In the genomic region with DNA sequence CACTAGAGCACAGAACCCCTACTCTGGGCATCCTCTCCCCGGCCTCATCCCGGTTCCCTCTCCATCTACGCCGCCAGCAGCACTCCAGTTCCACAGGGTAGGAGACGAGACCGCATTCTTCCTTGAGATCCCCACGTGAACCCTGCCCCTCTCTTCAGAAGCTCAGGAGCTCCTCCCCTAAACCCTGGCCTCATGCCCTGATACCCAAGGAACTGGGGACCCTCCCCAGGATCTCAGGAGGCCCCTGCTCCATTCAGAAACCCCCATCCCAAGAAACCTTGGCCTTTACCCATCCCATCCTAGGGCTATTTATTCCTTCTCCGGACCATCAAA, we compare ENCODE assay signal across 6 cellular contexts. TPM values are rescaled to one million over a fixed set of nuclear protein-coding genes. Genes with fewer than 3 reads are reported as not detected.
DNase-seq lines count a peak whose midpoint lies in the region; ATAC-seq and TF ChIP-seq lines count a peak whose summit lies in the region.

No MANE protein-coding gene starts in this region.

- H2BK5ac ChIP-seq in IMR-90 (ENCODE audit: low read depth, low read length, poor library complexity, severe bottlenecking) = no peak overlapping the region

- H3K36me3 ChIP-seq in IMR-90 (ENCODE audit: control insufficient read depth, insufficient read depth, low read length) = peaks cover 5% of the 10 kb centered on the region; the same call in 1 of the 2 replicates
- H3K36me3 ChIP-seq in sigmoid colon = peaks cover 0 to 9% (median 0%) of the 10 kb centered on the region in 4 donors

- TF ChIP-seq CTCF in IMR-90 (conservative IDR thresholded peaks at IDR 0.05; ENCODE audit: low read depth, low read length) (no peak), sigmoid colon (IDR thresholded peaks at IDR 0.05) (no peak)

- ATAC-seq in IMR-90 (ENCODE audit: low read depth) (no peak), HG03175 (IDR thresholded peaks at IDR 0.05; ENCODE audit: unreplicated experiment) (no peak)
- no peak for ATAC-seq in central memory CD8-positive, alpha-beta T cell (replicated peaks; ENCODE audit: extremely low read depth, poor library complexity, severe bottlenecking)

- H3K27ac Mint-ChIP-seq in central memory CD8-positive, alpha-beta T cell (ENCODE audit: low read depth) = peak overlapping the region; percentile 38

- H3K79me1 ChIP-seq in IMR-90 (ENCODE audit: low read depth in 1 of 2, low read length in 2 of 2) = peaks cover 5 to 22% of the 10 kb centered on the region in 2 experiments; a peak in 2 of 4 replicates

- CTCF ChIA-PET in IMR-90 (lab: Yijun Ruan, JAX) = no interaction called here

- no peak overlapping the region for H3K23ac ChIP-seq in IMR-90 (ENCODE audit: low read depth, low read length)

- no CpG with 5 or more reads among the region's 8 CpGs for WGBS in IMR-90 (ENCODE audit: extremely low coverage in 2 of 2, insufficient read length in 1 of 2), 2 experiments
- 6 to 19% methylated on average over 8 of the region's 8 CpGs for WGBS in sigmoid colon, 2 donors

- POLR2A ChIA-PET in IMR-90 (lab: Charles Lee; ENCODE audit: unreplicated experiment) = no interaction called here

- H3K4me1 ChIP-seq in IMR-90 (ENCODE audit: control insufficient read depth, insufficient read depth, low read length) = peaks cover 3% of the 10 kb centered on the region
- peaks cover 0 to 23% (median 14%) of the 10 kb centered on the region in 4 donors for H3K4me1 ChIP-seq in sigmoid colon

- H3K4me3 ChIP-seq in IMR-90 (ENCODE audit: insufficient read depth, low read depth, low read length) = peak overlapping the region; percentile 32
- peak overlapping the region; percentile 33 to 60 (median 56) for H3K4me3 ChIP-seq in sigmoid colon

- no peak overlapping the region for H3K27ac ChIP-seq in IMR-90 (ENCODE audit: insufficient read depth, low read length)
- peak overlapping the region; percentile 80 to 88 (median 83) for H3K27ac ChIP-seq in sigmoid colon

- no peak for DNase-seq in IMR-90
- DNase-seq in central memory CD8-positive, alpha-beta T cell (ENCODE audit: low spot score in 2 of 2) = no peak
- DNase-seq in sigmoid colon = no peak
- no peak for DNase-seq in ecto neural progenitor cell (ENCODE audit: low spot score)
- no peak for DNase-seq in NCI-H1417 treated with DMSO at 0.1 percent for 48 hours (lab: John Stamatoyannopoulos, UW)

- BruUV-seq in IMR-90 (replicated peaks; lab: Mats Ljungman, UMichigan) = no TSS peak

- H3K56ac ChIP-seq in IMR-90 (ENCODE audit: extremely low read depth, insufficient read depth, low read length) = no peak overlapping the region

- peak overlapping the region; percentile 88 for H2AK9ac ChIP-seq in IMR-90 (replicated peaks; ENCODE audit: low read depth, low read length, poor library complexity)

- H2BK20ac ChIP-seq in IMR-90 (ENCODE audit: low read depth, low read length) = no peak overlapping the region

- TF ChIP-seq POLR2A in IMR-90 (IDR thresholded peaks at IDR 0.05; ENCODE audit: low read depth, low read length) (no peak), sigmoid colon (IDR thresholded peaks at IDR 0.05) (no peak)

- no peak overlapping the region for H3K18ac ChIP-seq in IMR-90 (ENCODE audit: low read depth, low read length)

- H3K4me3 Mint-ChIP-seq in central memory CD8-positive, alpha-beta T cell = peak overlapping the region; percentile 78

- dilution Hi-C loops in IMR-90 (cut with HindIII; ENCODE audit: low sequenced_read_pairs, unreplicated experiment) = no loop called here

- H3K27me3 Mint-ChIP-seq in central memory CD8-positive, alpha-beta T cell = no peaks in the 10 kb centered on the region

- H3K27me3 ChIP-seq in IMR-90 (ENCODE audit: control insufficient read depth, insufficient read depth, low read length) (no peaks in the 10 kb centered on the region), sigmoid colon (no peaks in the 10 kb centered on the region)

- intact Hi-C loops in IMR-90 (cut with micrococcal nuclease) (no loop called here), sigmoid colon (cut with DNase I) (no loop called here)

- H3K4ac ChIP-seq in IMR-90 (ENCODE audit: low read depth, low read length) = peak overlapping the region; percentile 35; the same call in 1 of the 2 replicates

- H3K14ac ChIP-seq in IMR-90 (replicated peaks; ENCODE audit: low read depth, low read length) = no peak overlapping the region; the same call in 1 of the 2 replicates

- no peaks in the 10 kb centered on the region for H4K20me1 ChIP-seq in IMR-90 (ENCODE audit: insufficient read depth, low read length)

- H2BK15ac ChIP-seq in IMR-90 (ENCODE audit: low read depth, low read length) = no peak overlapping the region

- H3K9me3 Mint-ChIP-seq in central memory CD8-positive, alpha-beta T cell = no peaks in the 10 kb centered on the region

- H2AK5ac ChIP-seq in IMR-90 (ENCODE audit: low read depth, low read length) = no peak overlapping the region

- peaks cover 14% of the 10 kb centered on the region for H3K36me3 Mint-ChIP-seq in central memory CD8-positive, alpha-beta T cell (ENCODE audit: insufficient read depth)

- H3K9ac ChIP-seq in IMR-90 (ENCODE audit: low read depth, low read length) = no peak overlapping the region

- peaks cover 19% of the 10 kb centered on the region for H3K4me1 Mint-ChIP-seq in central memory CD8-positive, alpha-beta T cell

- in situ Hi-C loops in IMR-90 (cut with MboI; ENCODE audit: low sequenced_read_pairs) = no loop called here

- no peak overlapping the region for H4K5ac ChIP-seq in IMR-90 (ENCODE audit: low read depth, low read length)

- H4K8ac ChIP-seq in IMR-90 (ENCODE audit: low read depth in 2 of 2, low read length in 2 of 2) = peak overlapping the region; percentile 34 to 61; a peak in 1 of 4 replicates

- H3K9me1 ChIP-seq in IMR-90 (ENCODE audit: insufficient read depth, low read length) = peaks cover 3% of the 10 kb centered on the region; the same call in 1 of the 2 replicates

- no peak overlapping the region for H2AFZ ChIP-seq in IMR-90 (replicated peaks; ENCODE audit: low read length, poor library complexity)

- H3K9me3 ChIP-seq in IMR-90 (ENCODE audit: control insufficient read depth, insufficient read depth, low read length) (no peaks in the 10 kb centered on the region), sigmoid colon (no peaks in the 10 kb centered on the region)

- no peak for TF ChIP-seq RAD21 in IMR-90 (IDR thresholded peaks at IDR 0.05; ENCODE audit: low read length)

- no peak overlapping the region for H2BK120ac ChIP-seq in IMR-90 (ENCODE audit: low read depth, low read length)

- H3K4me2 ChIP-seq in IMR-90 (ENCODE audit: low read depth, low read length) = peak overlapping the region; percentile 60

- H4K91ac ChIP-seq in IMR-90 (ENCODE audit: insufficient read depth, low read depth, low read length) = no peak overlapping the region

- no peak for TF ChIP-seq EP300 in sigmoid colon (IDR thresholded peaks at IDR 0.05)

TF ChIP-seq in IMR-90, 13 proteins besides CTCF, POLR2A, EP300 and RAD21:
- TF ChIP-seq FOS (IDR thresholded peaks at IDR 0.05; ENCODE audit: low read depth, low read length) (no peak), SMC3 (IDR thresholded peaks at IDR 0.05; ENCODE audit: low read depth, low read length) (no peak), BHLHE40 (IDR thresholded peaks at IDR 0.05; ENCODE audit: low read depth, low read length) (no peak), CEBPB (IDR thresholded peaks at IDR 0.05; ENCODE audit: low read depth, low read length) (no peak), MXI1 (IDR thresholded peaks at IDR 0.05; ENCODE audit: borderline replicate concordance, low read depth, low read length) (no peak), NFE2L2 (IDR thresholded peaks at IDR 0.05; ENCODE audit: low read depth, low read length) (no peak)

RNA-seq across cellular contexts. Expression of a gene that starts 1.1 kb away (rescaled TPM):
- total RNA-seq in IMR-90 (2012; rRNA removed) = 3.1 and 3.4 TPM in 2 replicates
- polyA plus RNA-seq in IMR-90 (2012; rRNA removed) = 6.4 and 6.8 TPM in 2 replicates
- 4.0 and 7.7 TPM in 2 replicates for polyA plus RNA-seq in IMR-90 (2012; cell fraction: cytosol; rRNA removed)
- 21.5 and 50.0 TPM in 2 replicates for polyA plus RNA-seq in IMR-90 (2012; cell fraction: nucleus; rRNA removed; ENCODE audit: low replicate concordance)
- 10 to 100 TPM in 2 of 4 donors, 1 to 10 TPM in 2; 7.7 to 13.0 (median 10.4) TPM for total RNA-seq in sigmoid colon
- polyA plus RNA-seq in sigmoid colon = 1 to 10 TPM; 4.8 to 9.8 (median 6.0) TPM

RNA-seq across cellular contexts. Expression of a gene that starts 13.3 kb away (rescaled TPM):
- total RNA-seq in IMR-90 (2012; rRNA removed) (22.6 and 29.2 TPM in 2 replicates), sigmoid colon (10 to 100 TPM; 39.0 to 65.1 (median 48.9) TPM)
- polyA plus RNA-seq in IMR-90 (2012; rRNA removed) (149 and 156 TPM in 2 replicates), sigmoid colon (100 to 1,000 TPM in 1 of 3 donors, 10 to 100 TPM in 2; 61.7 to 185 (median 88.9) TPM)
- 125 and 134 TPM in 2 replicates for polyA plus RNA-seq in IMR-90 (2012; cell fraction: cytosol; rRNA removed)
- polyA plus RNA-seq in IMR-90 (2012; cell fraction: nucleus; rRNA removed; ENCODE audit: low replicate concordance) = 31.7 and 42.9 TPM in 2 replicates

RNA-seq across cellular contexts. Expression of a gene that starts 15.0 kb away (rescaled TPM):
- total RNA-seq in IMR-90 (2012; rRNA removed) (under 0.01 TPM in 1 of 2 replicates, not detected in the other), sigmoid colon (10 to 100 TPM in 2 of 4 donors, 1 to 10 TPM in 2; 4.1 to 14.6 (median 10.9) TPM)
- polyA plus RNA-seq in IMR-90 (2012; rRNA removed) (0.05 and 0.06 TPM in 2 replicates), sigmoid colon (10 to 100 TPM in 1 of 3 donors, 1 to 10 TPM in 2; 1.2 to 20.2 (median 1.4) TPM)
- 0.02 and 0.08 TPM in 2 replicates for polyA plus RNA-seq in IMR-90 (2012; cell fraction: cytosol; rRNA removed)
- polyA plus RNA-seq in IMR-90 (2012; cell fraction: nucleus; rRNA removed; ENCODE audit: low replicate concordance) = 0.09 and 0.16 TPM in 2 replicates

RNA-seq across cellular contexts. Expression of a gene that starts 22.5 kb away (rescaled TPM):
- total RNA-seq in IMR-90 (2012; rRNA removed) (0.56 and 0.72 TPM in 2 replicates), sigmoid colon (1 to 10 TPM; 1.4 to 3.1 (median 1.8) TPM)
- polyA plus RNA-seq in IMR-90 (2012; rRNA removed) (1.0 and 1.1 TPM in 2 replicates), sigmoid colon (10 to 100 TPM in 2 of 3 donors, 1 to 10 TPM in 1; 7.7 to 24.0 (median 13.6) TPM)
- 0.68 and 1.5 TPM in 2 replicates for polyA plus RNA-seq in IMR-90 (2012; cell fraction: cytosol; rRNA removed)
- 1.5 and 2.2 TPM in 2 replicates for polyA plus RNA-seq in IMR-90 (2012; cell fraction: nucleus; rRNA removed; ENCODE audit: low replicate concordance)

RNA-seq across cellular contexts. Expression of a gene that starts 48.1 kb away (rescaled TPM):
- total RNA-seq in IMR-90 (2012; rRNA removed) = not detected in 2 replicates
- not detected in 2 replicates for polyA plus RNA-seq in IMR-90 (2012; rRNA removed)
- not detected in 2 replicates for polyA plus RNA-seq in IMR-90 (2012; cell fraction: cytosol; rRNA removed)
- not detected in 2 replicates for polyA plus RNA-seq in IMR-90 (2012; cell fraction: nucleus; rRNA removed; ENCODE audit: low replicate concordance)
- total RNA-seq in sigmoid colon = under 1 TPM in 2 of 4 donors, not detected in 2; 0.14 to 0.16 TPM
- under 1 TPM in 2 of 3 donors, not detected in 1; under 0.01 to 0.70 TPM for polyA plus RNA-seq in sigmoid colon
